Comparison of ENCODE assay signal across 18 cellular contexts in genomic region chr9:89370593-89370992, GRCh38. TPM values are rescaled to one million over a fixed set of nuclear protein-coding genes. Genes with fewer than 3 reads are reported as not detected.
DNase-seq lines count a peak whose midpoint lies in the region; FAIRE-seq and TF ChIP-seq lines count a peak whose summit lies in the region.
"Had no signal": no experiment of that assay in that cellular context is flagged by ENCODE, and none has a peak within 500 bp of the region (broad histone marks: within the 10 kb centered on the region; RNA-seq: fewer than 3 reads in every experiment).

No MANE protein-coding gene starts in this region.

- H3K14ac ChIP-seq in H1 (ENCODE audit: insufficient read length) (no peak overlapping the region), neuronal stem cell (ENCODE audit: low read length) (peak overlapping the region; percentile 65)

- no peaks in the 10 kb centered on the region for H3K79me2 ChIP-seq in H1 (ENCODE audit: control insufficient read depth in 1 of 2, insufficient read depth in 2 of 2, low read length in 2 of 2)

- no peak for TF ChIP-seq CTCF in H1 (IDR thresholded peaks at IDR 0.05; ENCODE audit: control extremely low read depth in 1 of 3, insufficient read depth in 1 of 3, low read depth in 1 of 3, low read length in 3 of 3)
- no peak for TF ChIP-seq CTCF in osteocyte (IDR thresholded peaks at IDR 0.05)

- H3K36me3 ChIP-seq in H1 (ENCODE audit: control insufficient read depth in 2 of 4, insufficient read depth in 4 of 4, low read length in 3 of 4) (no peaks in the 10 kb centered on the region; a peak in 1 of 8 replicates), neuronal stem cell (replicated peaks in 1 of 2; ENCODE audit: control insufficient read depth in 2 of 2, insufficient read depth in 2 of 2, low read length in 2 of 2) (peaks cover 0 to 2% of the 10 kb centered on the region in 2 donors)

- H2BK12ac ChIP-seq in H1 (ENCODE audit: low read depth, low read length) (peak overlapping the region; percentile 30; the same call in 1 of the 2 replicates), neuronal stem cell (ENCODE audit: low read length) (no peak overlapping the region)

- H3K56ac ChIP-seq in H1 (replicated peaks; ENCODE audit: insufficient read length, low read depth, low read length): peak overlapping the region; percentile 77

- TF ChIP-seq POLR2A in GM12892 (IDR thresholded peaks at IDR 0.05; ENCODE audit: low read depth, low read length) (no peak), H1 (IDR thresholded peaks at IDR 0.05; ENCODE audit: control extremely low read depth in 1 of 2, low read depth in 2 of 2, low read length in 2 of 2) (no peak)

- no peak for TF ChIP-seq RAD21 in H1 (IDR thresholded peaks at IDR 0.05 in 1 of 2, conservative IDR thresholded peaks at IDR 0.05 in 1 of 2; ENCODE audit: low read depth in 2 of 2, low read length in 2 of 2)

- CTCF ChIA-PET in H1 (lab: Charles Lee; ENCODE audit: partially characterized antibody): no interaction called here

- H2AK5ac ChIP-seq in H1 (ENCODE audit: low read depth, low read length): no peak overlapping the region; the same call in 1 of the 2 replicates
- H2AK5ac ChIP-seq in neuronal stem cell (ENCODE audit: low read depth, low read length): no peak overlapping the region

- H3K4me3 ChIP-seq in H1 (ENCODE audit: extremely low read depth in 1 of 4, insufficient read depth in 2 of 4, low read depth in 3 of 4, low read length in 4 of 4): no peak overlapping the region
- peak overlapping the region in 1 of 2 donors; percentile 67 for H3K4me3 ChIP-seq in neuronal stem cell (ENCODE audit: low read length in 2 of 2)
- H3K4me3 ChIP-seq: GM23248 had no signal

- H3K79me1 ChIP-seq in H1 (ENCODE audit: low read depth, low read length) (peaks cover 4% of the 10 kb centered on the region), neuronal stem cell (ENCODE audit: low read depth, low read length) (peaks cover 1% of the 10 kb centered on the region)

- H3K4me2 ChIP-seq in H1 (ENCODE audit: insufficient read depth in 1 of 2, low read depth in 2 of 2, low read length in 2 of 2) (no peak overlapping the region), neuronal stem cell (ENCODE audit: insufficient read depth, low read length, poor library complexity, severe bottlenecking) (no peak overlapping the region)

- H3K4ac ChIP-seq in H1 (replicated peaks; ENCODE audit: insufficient read length, low read depth, low read length) (peak overlapping the region; percentile 91), neuronal stem cell (ENCODE audit: low read length) (no peak overlapping the region)

- H4K20me1 ChIP-seq in H1 (replicated peaks in 1 of 2; ENCODE audit: control insufficient read depth in 1 of 2, insufficient read depth in 2 of 2, low read length in 2 of 2): peaks cover 0 to 23% of the 10 kb centered on the region in 2 experiments

- H3K36me3 Mint-ChIP-seq in osteocyte (ENCODE audit: unreplicated experiment): no peaks in the 10 kb centered on the region

- H3K4me3 Mint-ChIP-seq in osteocyte (ENCODE audit: unreplicated experiment): no peak overlapping the region
- H3K4me3 Mint-ChIP-seq: CD4-positive, alpha-beta memory T cell; HFFc6 had no signal

- no peaks in the 10 kb centered on the region for H3K9me3 Mint-ChIP-seq in osteocyte (ENCODE audit: unreplicated experiment)
- H3K9me3 Mint-ChIP-seq: HFFc6 had no signal

- H3K9ac ChIP-seq in H1 (replicated peaks in 1 of 4; ENCODE audit: extremely low read depth in 1 of 4, low read depth in 3 of 4, low read length in 3 of 4): no peak overlapping the region
- no peak overlapping the region for H3K9ac ChIP-seq in neuronal stem cell (ENCODE audit: low read depth, low read length, poor library complexity)
- H3K9ac ChIP-seq: GM23248 had no signal

- no peak overlapping the region for H2BK20ac ChIP-seq in H1 (ENCODE audit: low read length)

- no peak overlapping the region for H4K5ac ChIP-seq in H1 (ENCODE audit: insufficient read length, low read depth, low read length)

- H2BK15ac ChIP-seq in H1 (ENCODE audit: low read length): peak overlapping the region; percentile 65; the same call in 1 of the 2 replicates
- H2BK15ac ChIP-seq in neuronal stem cell (ENCODE audit: low read length): no peak overlapping the region

- H3K23ac ChIP-seq in H1 (ENCODE audit: insufficient read length): no peak overlapping the region
- H3K23ac ChIP-seq in neuronal stem cell (ENCODE audit: low read depth, low read length, poor library complexity): peak overlapping the region; percentile 25

- peak overlapping the region; percentile 85 for H4K91ac ChIP-seq in H1 (replicated peaks; ENCODE audit: insufficient read length, low read length)
- H4K91ac ChIP-seq in neuronal stem cell (ENCODE audit: low read depth, low read length, poor library complexity): no peak overlapping the region

- H3K4me1 ChIP-seq in H1 (replicated peaks in 1 of 4; ENCODE audit: control insufficient read depth in 3 of 4, insufficient read depth in 4 of 4, low read length in 3 of 4): no peaks in the 10 kb centered on the region
- peaks cover 0 to 3% of the 10 kb centered on the region in 2 donors for H3K4me1 ChIP-seq in neuronal stem cell (ENCODE audit: control insufficient read depth in 2 of 2, insufficient read depth in 1 of 2, low read depth in 1 of 2, low read length in 2 of 2)

- peak; percentile 70 for FAIRE-seq in GM12892 (lab: Jason Lieb, UNC)
- FAIRE-seq in H1 (lab: Jason Lieb, UNC): no peak
- FAIRE-seq: A204.1, GM19239, H54 had no signal

- no peak overlapping the region; the same call in 1 of the 2 replicates for H2BK5ac ChIP-seq in H1 (ENCODE audit: low read depth, low read length)
- H2BK5ac ChIP-seq in neuronal stem cell (ENCODE audit: low read length): peak overlapping the region; percentile 79

- H3K23me2 ChIP-seq in H1 (ENCODE audit: low read depth, low read length): peaks cover 27% of the 10 kb centered on the region; the same call in 1 of the 2 replicates

- 94% methylated on average over 3 of the region's 6 CpGs; no CpG with 5 or more reads in 1 of the 2 experiments for WGBS in H1 (ENCODE audit: extremely low coverage in 1 of 2, insufficient coverage in 1 of 2, insufficient read length in 1 of 2, insufficient replicate concordance in 2 of 2, low coverage in 1 of 2, low lambda C conversion rate in 2 of 2, missing lambda C conversion rate in 1 of 2), 2 experiments
- WGBS in neuronal stem cell (ENCODE audit: extremely low coverage in 2 of 2, insufficient read length in 2 of 2, insufficient replicate concordance in 1 of 2), 2 donors: no CpG with 5 or more reads among the region's 6 CpGs

- H3K27me3 Mint-ChIP-seq in osteocyte (ENCODE audit: unreplicated experiment): no peaks in the 10 kb centered on the region
- H3K27me3 Mint-ChIP-seq: CD4-positive, alpha-beta memory T cell had no signal

- H3K27ac Mint-ChIP-seq in osteocyte (ENCODE audit: unreplicated experiment): no peak overlapping the region
- H3K27ac Mint-ChIP-seq: CD4-positive, alpha-beta memory T cell; HFFc6 had no signal

- H3K27me3 ChIP-seq in H1 (replicated peaks in 1 of 4; ENCODE audit: control insufficient read depth in 3 of 4, extremely low read depth in 1 of 4, insufficient read depth in 3 of 4, low read length in 3 of 4): no peaks in the 10 kb centered on the region
- no peaks in the 10 kb centered on the region for H3K27me3 ChIP-seq in neuronal stem cell (ENCODE audit: control insufficient read depth in 3 of 3, insufficient read depth in 3 of 3, low read depth in 1 of 3, low read length in 3 of 3)

- H3K4me1 Mint-ChIP-seq in osteocyte (ENCODE audit: unreplicated experiment): peaks cover 3% of the 10 kb centered on the region

- H2BK120ac ChIP-seq in H1 (replicated peaks; ENCODE audit: low read depth, low read length): no peak overlapping the region
- no peak overlapping the region for H2BK120ac ChIP-seq in neuronal stem cell (ENCODE audit: low read depth, low read length)

- H2AFZ ChIP-seq in H1 (ENCODE audit: low read length) (no peak overlapping the region), neuronal stem cell (ENCODE audit: low read length) (no peak overlapping the region)
- H2AFZ ChIP-seq: GM23248 had no signal

- TF ChIP-seq EP300 in H1 (IDR thresholded peaks at IDR 0.05; ENCODE audit: borderline replicate concordance in 1 of 2, low read depth in 2 of 2, low read length in 2 of 2): no peak

- H4K8ac ChIP-seq in H1 (ENCODE audit: extremely low read depth, insufficient read depth, low read length): peak overlapping the region; percentile 51
- peak overlapping the region; percentile 75 for H4K8ac ChIP-seq in neuronal stem cell (ENCODE audit: low read depth, low read length)

- no peak for DNase-seq in GM12892 (ENCODE audit: insufficient read length)
- no peak for DNase-seq in H1 (ENCODE audit: low read depth in 1 of 2, low spot score in 2 of 2)
- no peak for DNase-seq in neuronal stem cell (ENCODE audit: low spot score)
- DNase-seq in A172 (ENCODE audit: low spot score): no peak
- no peak for DNase-seq in osteocyte (ENCODE audit: extremely low spot score, unreplicated experiment)
- DNase-seq in germinal center (ENCODE audit: low spot score): no peak
- DNase-seq: ACHN; CD4-positive, alpha-beta memory T cell; DMS79 treated with DMSO at 0.1 percent for 48 hours; GF-D8; GM23248; HCEC 1CT; HFFc6; KG1 had no signal

- POLR2A ChIA-PET in H1 (lab: Charles Lee; ENCODE audit: partially characterized antibody): no interaction called here

- no peak overlapping the region for H3K27ac ChIP-seq in H1 (ENCODE audit: low read depth, low read length)
- H3K27ac ChIP-seq in neuronal stem cell (replicated peaks; ENCODE audit: low read length): no peak overlapping the region
- H3K27ac ChIP-seq: C4-2B, GM23248 had no signal

- H3K9me3 ChIP-seq in H1 (ENCODE audit: insufficient read depth in 2 of 2, low read depth in 1 of 2, low read length in 1 of 2) (no peaks in the 10 kb centered on the region), neuronal stem cell (replicated peaks in 1 of 2; ENCODE audit: control insufficient read depth in 2 of 2, insufficient read depth in 1 of 2, low read depth in 1 of 2, low read length in 2 of 2) (peaks cover 0 to 5% of the 10 kb centered on the region in 2 donors)

- H3K18ac ChIP-seq in H1 (ENCODE audit: extremely low read depth, low read length): no peak overlapping the region
- H3K18ac ChIP-seq in neuronal stem cell (ENCODE audit: low read length): peak overlapping the region; percentile 38

RNA-seq across cellular contexts. Expression of gene SECISBP2, which starts 52.3 kb away (rescaled TPM):
- 36.2 TPM for polyA plus RNA-seq in GM12892 (2012; ENCODE audit: missing spikeins)
- total RNA-seq in H1 (2021; fragmentation: NEBNext Ultra II Directional; extraction: Animal tissue kit (Norgen Biotek cat#: 25700)): 58.4 and 61.7 TPM in 2 replicates
- 36.4 and 39.0 TPM in 2 replicates for polyA plus RNA-seq in H1 (2011; rRNA removed)
- polyA plus RNA-seq in H1 (2011; cell fraction: cytosol; rRNA removed): 58.9 TPM
- 117 TPM for polyA plus RNA-seq in H1 (2011; cell fraction: nucleus; rRNA removed)
- polyA plus RNA-seq in H1 (2012, experiment 1 of 2): 44.2 to 55.7 TPM (median 51.3 TPM) in 4 replicates
- 4.2 TPM for polyA plus RNA-seq in H1 (2012, experiment 2 of 2)
- polyA plus RNA-seq in H1 (2013, experiment 1 of 2): 75.9 TPM
- 69.4 TPM for polyA plus RNA-seq in H1 (2013, experiment 2 of 2)
- 55.7 and 61.5 TPM in 2 replicates for polyA minus RNA-seq in H1 (2011; rRNA and poly(A)+ RNA removed)
- polyA minus RNA-seq in H1 (2011; cell fraction: cytosol; rRNA and poly(A)+ RNA removed): 26.3 TPM
- 111 TPM for polyA minus RNA-seq in H1 (2011; cell fraction: nucleus; rRNA and poly(A)+ RNA removed)
- 75.3 TPM for polyA plus RNA-seq in neuronal stem cell (2013, experiment 1 of 2)
- polyA plus RNA-seq in neuronal stem cell (2013, experiment 2 of 2): 79.8 TPM
- total RNA-seq in A172 (2014; rRNA removed; shearing (Covaris generic)): 33.2 and 33.8 TPM in 2 replicates
- total RNA-seq in osteocyte: 30.6 and 31.5 TPM in 2 replicates

RNA-seq across cellular contexts. Expression of gene CKS2, which starts 59.6 kb away (rescaled TPM):
- 339 TPM for polyA plus RNA-seq in GM12892 (2012; ENCODE audit: missing spikeins)
- total RNA-seq in H1 (2021; fragmentation: NEBNext Ultra II Directional; extraction: Animal tissue kit (Norgen Biotek cat#: 25700)): 320 and 337 TPM in 2 replicates
- 595 and 689 TPM in 2 replicates for polyA plus RNA-seq in H1 (2011; rRNA removed)
- polyA plus RNA-seq in H1 (2011; cell fraction: cytosol; rRNA removed): 655 TPM
- 203 TPM for polyA plus RNA-seq in H1 (2011; cell fraction: nucleus; rRNA removed)
- 286 to 484 TPM (median 379 TPM) in 4 replicates for polyA plus RNA-seq in H1 (2012, experiment 1 of 2)
- polyA plus RNA-seq in H1 (2012, experiment 2 of 2): 874 TPM
- polyA plus RNA-seq in H1 (2013, experiment 1 of 2): 200 TPM
- 204 TPM for polyA plus RNA-seq in H1 (2013, experiment 2 of 2)
- polyA minus RNA-seq in H1 (2011; rRNA and poly(A)+ RNA removed): 251 and 296 TPM in 2 replicates
- polyA minus RNA-seq in H1 (2011; cell fraction: cytosol; rRNA and poly(A)+ RNA removed): 162 TPM
- 82.4 TPM for polyA minus RNA-seq in H1 (2011; cell fraction: nucleus; rRNA and poly(A)+ RNA removed)
- polyA plus RNA-seq in neuronal stem cell (2013, experiment 1 of 2): 325 TPM
- polyA plus RNA-seq in neuronal stem cell (2013, experiment 2 of 2): 323 TPM
- total RNA-seq in A172 (2014; rRNA removed; shearing (Covaris generic)): 446 and 553 TPM in 2 replicates
- total RNA-seq in osteocyte: 23.7 and 29.2 TPM in 2 replicates

Comparison
In these comparisons a context has a peak if more than half of its experiments do, and no peak if none do; other contexts are left out.
1. RNA of gene CKS2, which starts 59.6 kb away (total RNA-seq): 446 to 553 TPM in A172 and 320 to 337 TPM in H1; 23.7 to 29.2 TPM in osteocyte; every median in the first group is over 10 times any median in the second.